In genomic region chr7:14374336-14374735, GRCh38 we compare ENCODE assay signal across 34 cellular contexts.
DNase-seq lines count a peak whose midpoint lies in the region; ATAC-seq and TF ChIP-seq lines count a peak whose summit lies in the region.
"Had no signal": no experiment of that assay in that cellular context is flagged by ENCODE, and none has a peak within 500 bp of the region (broad histone marks: within the 10 kb centered on the region; RNA-seq: fewer than 3 reads in every experiment).

No MANE protein-coding gene starts in this region.

- peaks cover 31% of the 10 kb centered on the region for H3K4me1 Mint-ChIP-seq in GM23338
- H3K4me1 Mint-ChIP-seq: B cell; CD14-positive monocyte; CD4-positive, CD25-positive, alpha-beta regulatory T cell had no signal

- DNase-seq in GM23338 (ENCODE audit: low spot score) (no peak), head of caudate nucleus (peak in 26 of 42 donors; percentile 3 to 67 (median 34)), putamen (ENCODE audit: low spot score) (peak; percentile 67), foreskin fibroblast (no peak), kidney tubule cell (ENCODE audit: low spot score) (no peak)
- no peak for DNase-seq in activated effector memory CD4-positive, alpha-beta T cell treated with anti-CD3 and anti-CD28 coated beads, Interleukin-2, amount 50 U/mL, for 16 hours
- DNase-seq: 8988T; ACHN; AML-193; BE2C; C1 segment of cervical spinal cord; Caco-2; Calu3; CD4-positive, alpha-beta memory T cell; CD4-positive, alpha-beta T cell; CD4-positive, CD25-positive, alpha-beta regulatory T cell; CD8-positive, alpha-beta memory T cell; CD8-positive, alpha-beta T cell; COR-L47; DMS 273 treated with DMSO at 0.1 percent for 48 hours; DMS153; DMS53; DMS79; DMS79 treated with DMSO at 0.1 percent for 48 hours; DND-41; EL had no signal

- H3F3A ChIP-seq in GM23338 (replicated peaks; ENCODE audit: low read depth), result no peaks in the 10 kb centered on the region

- no peaks in the 10 kb centered on the region for H3K27me3 ChIP-seq in BLaER1
- no peaks in the 10 kb centered on the region for H3K27me3 ChIP-seq in GM23338 (ENCODE audit: insufficient read depth)
- H3K27me3 ChIP-seq: BE2C; BLaER1 treated with 17β-estradiol and CSF1 and Interleukin-3, amounts not matched to agents 10 nM and 100 nM had no signal

- no peak for TF ChIP-seq CTCF in GM23338 (conservative IDR thresholded peaks at IDR 0.05; ENCODE audit: low read depth in 2 of 2)
- TF ChIP-seq CTCF in foreskin fibroblast (IDR thresholded peaks at IDR 0.05; ENCODE audit: low read depth, low read length), result no peak

- no peak overlapping the region for H2AFZ ChIP-seq in GM23338

- no peak overlapping the region for H3K4me3 ChIP-seq in BLaER1
- H3K4me3 ChIP-seq in GM23338, result no peak overlapping the region
- no peak overlapping the region for H3K4me3 ChIP-seq in foreskin fibroblast (ENCODE audit: low read depth in 1 of 2, low read length in 2 of 2)
- H3K4me3 ChIP-seq: A549; BLaER1 treated with 17β-estradiol and CSF1 and Interleukin-3, amounts not matched to agents 10 nM and 100 nM had no signal

- H3K9me3 Mint-ChIP-seq in GM23338, result peaks cover 2% of the 10 kb centered on the region; the same call in 1 of the 3 replicates

- H3K4me1 ChIP-seq in BLaER1, result peaks cover 44% of the 10 kb centered on the region
- H3K4me1 ChIP-seq in GM23338 (ENCODE audit: insufficient read depth), result peaks cover 19% of the 10 kb centered on the region
- H3K4me1 ChIP-seq: A549, BE2C, Caco-2 had no signal

- peaks cover 2% of the 10 kb centered on the region for H3K27me3 Mint-ChIP-seq in GM23338 (ENCODE audit: insufficient read depth, low read depth, poor library complexity)
- H3K27me3 Mint-ChIP-seq: B cell; CD4-positive, alpha-beta T cell; CD4-positive, CD25-positive, alpha-beta regulatory T cell had no signal

- no peak overlapping the region for H3K4me3 Mint-ChIP-seq in GM23338
- H3K4me3 Mint-ChIP-seq: B cell; CD14-positive monocyte; CD4-positive, alpha-beta memory T cell; CD4-positive, alpha-beta T cell; CD4-positive, CD25-positive, alpha-beta regulatory T cell; CD8-positive, alpha-beta T cell had no signal

- no peak overlapping the region for H3K9ac ChIP-seq in BLaER1
- H3K9ac ChIP-seq: BLaER1 treated with 17β-estradiol and CSF1 and Interleukin-3, amounts not matched to agents 10 nM and 100 nM had no signal

- H4K20me1 ChIP-seq in BLaER1 (no peaks in the 10 kb centered on the region), GM23338 (replicated peaks; ENCODE audit: insufficient read depth) (no peaks in the 10 kb centered on the region)
- H4K20me1 ChIP-seq: BLaER1 treated with 17β-estradiol and CSF1 and Interleukin-3, amounts not matched to agents 10 nM and 100 nM had no signal

- H3K9me2 ChIP-seq in GM23338 (ENCODE audit: insufficient read depth), result peaks cover 15% of the 10 kb centered on the region

- H3K27ac ChIP-seq in BLaER1, result no peak overlapping the region
- H3K27ac ChIP-seq in GM23338 (ENCODE audit: low read depth), result no peak overlapping the region
- H3K27ac ChIP-seq: 22Rv1; A549; BLaER1 treated with 17β-estradiol and CSF1 and Interleukin-3, amounts not matched to agents 10 nM and 100 nM; C4-2B had no signal

- no peaks in the 10 kb centered on the region for H3K9me3 ChIP-seq in BLaER1
- H3K9me3 ChIP-seq: A549; BE2C; BLaER1 treated with 17β-estradiol and CSF1 and Interleukin-3, amounts not matched to agents 10 nM and 100 nM; Caco-2 had no signal

- intact Hi-C loops in head of caudate nucleus (cut with DNase I), result no loop called here

- H3K79me2 ChIP-seq in GM23338 (replicated peaks; ENCODE audit: insufficient read depth), result no peaks in the 10 kb centered on the region

- no peak for ATAC-seq in GM23338
- no peak for ATAC-seq in HG03565 (IDR thresholded peaks at IDR 0.05; ENCODE audit: unreplicated experiment)
- ATAC-seq: A549; CD8-positive, alpha-beta T cell had no signal

- H3K36me3 ChIP-seq in BLaER1 (no peaks in the 10 kb centered on the region), GM23338 (ENCODE audit: insufficient read depth) (no peaks in the 10 kb centered on the region)
- H3K36me3 ChIP-seq: BE2C; BLaER1 treated with 17β-estradiol and CSF1 and Interleukin-3, amounts not matched to agents 10 nM and 100 nM had no signal

- peaks cover 4% of the 10 kb centered on the region; the same call in 1 of the 3 replicates for H3K36me3 Mint-ChIP-seq in GM23338 (ENCODE audit: low read depth)
- H3K36me3 Mint-ChIP-seq: CD14-positive monocyte; CD4-positive, alpha-beta memory T cell; CD4-positive, CD25-positive, alpha-beta regulatory T cell; CD8-positive, alpha-beta memory T cell; CD8-positive, alpha-beta T cell had no signal

- H3K4me2 ChIP-seq in BLaER1 (0 out of 2 replicates have a peak overlapping the region, but pooled peaks have one; percentile 11), GM23338 (peak overlapping the region; percentile 67)
- H3K4me2 ChIP-seq: A549 had no signal

- H3K27ac Mint-ChIP-seq in GM23338, result no peak overlapping the region; the same call in 1 of the 2 replicates
- H3K27ac Mint-ChIP-seq: B cell; CD14-positive monocyte; CD4-positive, alpha-beta memory T cell; CD4-positive, alpha-beta T cell; CD4-positive, CD25-positive, alpha-beta regulatory T cell; CD8-positive, alpha-beta T cell had no signal

TF ChIP-seq in GM23338, 12 proteins besides CTCF, POLR2A, EP300 and RAD21 (continues in another document):
- no peak for TF ChIP-seq STAT1 (IDR thresholded peaks at IDR 0.05; ENCODE audit: unreplicated experiment)
- TF ChIP-seq, protein P1, sequence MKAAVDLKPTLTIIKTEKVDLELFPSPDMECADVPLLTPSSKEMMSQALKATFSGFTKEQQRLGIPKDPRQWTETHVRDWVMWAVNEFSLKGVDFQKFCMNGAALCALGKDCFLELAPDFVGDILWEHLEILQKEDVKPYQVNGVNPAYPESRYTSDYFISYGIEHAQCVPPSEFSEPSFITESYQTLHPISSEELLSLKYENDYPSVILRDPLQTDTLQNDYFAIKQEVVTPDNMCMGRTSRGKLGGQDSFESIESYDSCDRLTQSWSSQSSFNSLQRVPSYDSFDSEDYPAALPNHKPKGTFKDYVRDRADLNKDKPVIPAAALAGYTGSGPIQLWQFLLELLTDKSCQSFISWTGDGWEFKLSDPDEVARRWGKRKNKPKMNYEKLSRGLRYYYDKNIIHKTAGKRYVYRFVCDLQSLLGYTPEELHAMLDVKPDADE (IDR thresholded peaks at IDR 0.05), result no peak
- no peak for TF ChIP-seq JUNB (IDR thresholded peaks at IDR 0.05; ENCODE audit: unreplicated experiment)
- no peak for TF ChIP-seq EZH2phosphoT487 (IDR thresholded peaks at IDR 0.05; ENCODE audit: unreplicated experiment)
- TF ChIP-seq ZNF114 (CRISPR knock-in tag; IDR thresholded peaks at IDR 0.05), result no peak
- no peak for TF ChIP-seq NANOG (IDR thresholded peaks at IDR 0.05; ENCODE audit: borderline replicate concordance)
- TF ChIP-seq POLR2AphosphoS5 (IDR thresholded peaks at IDR 0.05; ENCODE audit: low read depth), result no peak

Comparison
In these comparisons a context has a peak if more than half of its experiments do, and no peak if none do; other contexts are left out.
1. DNase-seq: peak in head of caudate nucleus (26 of 42) and putamen (single experiment); none in GM23338 (single experiment), foreskin fibroblast (0 of 2), activated effector memory CD4-positive, alpha-beta T cell treated with anti-CD3 and anti-CD28 coated beads, Interleukin-2, amount 50 U/mL, for 16 hours (single experiment) and kidney tubule cell (single experiment).